In the genomic region with DNA sequence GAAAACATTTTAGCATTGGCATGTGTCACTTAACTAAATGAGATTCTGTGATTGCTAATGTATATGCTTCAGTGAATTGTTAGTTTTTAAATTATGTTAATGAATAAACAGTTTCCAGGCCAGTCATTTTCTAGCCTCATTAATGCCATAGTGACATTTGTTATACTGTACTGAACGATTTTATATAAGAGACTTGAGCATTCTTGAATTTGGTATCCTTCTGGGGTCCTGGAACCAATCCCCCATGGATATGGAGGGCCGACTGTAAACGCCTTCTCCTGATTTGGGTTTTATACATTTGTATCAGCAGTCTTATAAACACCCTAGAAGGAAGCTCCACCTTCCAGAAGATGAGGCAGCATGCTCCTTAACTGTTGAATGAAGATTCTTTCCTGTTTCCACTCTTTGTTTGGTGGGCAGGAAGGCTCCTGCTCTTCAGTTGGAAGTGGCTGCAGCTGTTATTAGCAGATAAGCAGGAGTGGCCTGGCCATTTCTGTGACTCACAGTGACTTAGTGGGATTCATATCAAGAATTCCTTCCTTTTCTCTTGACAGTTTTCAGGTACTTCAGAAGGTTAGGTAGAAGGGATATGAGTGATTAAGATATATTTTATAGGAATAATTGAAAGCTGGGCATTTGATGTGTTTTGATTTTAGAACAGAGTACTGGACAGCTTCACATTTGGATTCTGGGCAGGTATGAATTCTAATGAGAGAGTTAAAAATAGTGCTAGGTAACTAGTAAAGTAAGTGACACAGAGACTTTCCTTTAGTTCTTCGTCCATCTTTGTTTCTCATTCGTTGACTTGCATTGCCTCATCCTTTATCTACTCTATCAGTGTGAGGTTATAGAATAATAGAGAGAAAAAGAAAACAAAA, we compare ENCODE assay signal across 1 cellular context.
TF ChIP-seq lines count a peak whose summit lies in the region.

No MANE protein-coding gene starts in this region.

TF ChIP-seq in K562, 482 proteins besides CTCF, POLR2A, EP300 and RAD21 (continued from another document and continues in another):
- TF ChIP-seq, protein P1, sequence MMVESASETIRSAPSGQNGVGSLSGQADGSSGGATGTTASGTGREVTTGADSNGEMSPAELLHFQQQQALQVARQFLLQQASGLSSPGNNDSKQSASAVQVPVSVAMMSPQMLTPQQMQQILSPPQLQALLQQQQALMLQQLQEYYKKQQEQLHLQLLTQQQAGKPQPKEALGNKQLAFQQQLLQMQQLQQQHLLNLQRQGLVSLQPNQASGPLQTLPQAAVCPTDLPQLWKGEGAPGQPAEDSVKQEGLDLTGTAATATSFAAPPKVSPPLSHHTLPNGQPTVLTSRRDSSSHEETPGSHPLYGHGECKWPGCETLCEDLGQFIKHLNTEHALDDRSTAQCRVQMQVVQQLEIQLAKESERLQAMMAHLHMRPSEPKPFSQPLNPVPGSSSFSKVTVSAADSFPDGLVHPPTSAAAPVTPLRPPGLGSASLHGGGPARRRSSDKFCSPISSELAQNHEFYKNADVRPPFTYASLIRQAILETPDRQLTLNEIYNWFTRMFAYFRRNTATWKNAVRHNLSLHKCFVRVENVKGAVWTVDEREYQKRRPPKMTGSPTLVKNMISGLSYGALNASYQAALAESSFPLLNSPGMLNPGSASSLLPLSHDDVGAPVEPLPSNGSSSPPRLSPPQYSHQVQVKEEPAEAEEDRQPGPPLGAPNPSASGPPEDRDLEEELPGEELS (CRISPR knock-in tag; IDR thresholded peaks at IDR 0.05; ENCODE audit: borderline replicate concordance) = no peak
- TF ChIP-seq HDAC8 (tag; IDR thresholded peaks at IDR 0.05) = no peak
- no peak for TF ChIP-seq RFX1 (IDR thresholded peaks at IDR 0.05)
- peak in 1 of 2 experiments; percentile 70; a peak in 1 of 4 replicates for TF ChIP-seq TBL1XR1 (IDR thresholded peaks at IDR 0.05; ENCODE audit: low read length in 2 of 2)
- TF ChIP-seq, protein P2, sequence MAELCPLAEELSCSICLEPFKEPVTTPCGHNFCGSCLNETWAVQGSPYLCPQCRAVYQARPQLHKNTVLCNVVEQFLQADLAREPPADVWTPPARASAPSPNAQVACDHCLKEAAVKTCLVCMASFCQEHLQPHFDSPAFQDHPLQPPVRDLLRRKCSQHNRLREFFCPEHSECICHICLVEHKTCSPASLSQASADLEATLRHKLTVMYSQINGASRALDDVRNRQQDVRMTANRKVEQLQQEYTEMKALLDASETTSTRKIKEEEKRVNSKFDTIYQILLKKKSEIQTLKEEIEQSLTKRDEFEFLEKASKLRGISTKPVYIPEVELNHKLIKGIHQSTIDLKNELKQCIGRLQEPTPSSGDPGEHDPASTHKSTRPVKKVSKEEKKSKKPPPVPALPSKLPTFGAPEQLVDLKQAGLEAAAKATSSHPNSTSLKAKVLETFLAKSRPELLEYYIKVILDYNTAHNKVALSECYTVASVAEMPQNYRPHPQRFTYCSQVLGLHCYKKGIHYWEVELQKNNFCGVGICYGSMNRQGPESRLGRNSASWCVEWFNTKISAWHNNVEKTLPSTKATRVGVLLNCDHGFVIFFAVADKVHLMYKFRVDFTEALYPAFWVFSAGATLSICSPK (IDR thresholded peaks at IDR 0.05; ENCODE audit: borderline replicate concordance) = no peak
- TF ChIP-seq CHD2 (IDR thresholded peaks at IDR 0.05; ENCODE audit: low read depth, low read length) = no peak
- no peak for TF ChIP-seq ZNF143 (CRISPR knock-in tag; IDR thresholded peaks at IDR 0.05)
- no peak for TF ChIP-seq ZNF408 (CRISPR knock-in tag; IDR thresholded peaks at IDR 0.05; ENCODE audit: low read depth)
- peak; percentile 92 for TF ChIP-seq PML (IDR thresholded peaks at IDR 0.05; ENCODE audit: low read length)
- no peak for TF ChIP-seq BCL6 (CRISPR knock-in tag; IDR thresholded peaks at IDR 0.05)
- TF ChIP-seq, protein P3, sequence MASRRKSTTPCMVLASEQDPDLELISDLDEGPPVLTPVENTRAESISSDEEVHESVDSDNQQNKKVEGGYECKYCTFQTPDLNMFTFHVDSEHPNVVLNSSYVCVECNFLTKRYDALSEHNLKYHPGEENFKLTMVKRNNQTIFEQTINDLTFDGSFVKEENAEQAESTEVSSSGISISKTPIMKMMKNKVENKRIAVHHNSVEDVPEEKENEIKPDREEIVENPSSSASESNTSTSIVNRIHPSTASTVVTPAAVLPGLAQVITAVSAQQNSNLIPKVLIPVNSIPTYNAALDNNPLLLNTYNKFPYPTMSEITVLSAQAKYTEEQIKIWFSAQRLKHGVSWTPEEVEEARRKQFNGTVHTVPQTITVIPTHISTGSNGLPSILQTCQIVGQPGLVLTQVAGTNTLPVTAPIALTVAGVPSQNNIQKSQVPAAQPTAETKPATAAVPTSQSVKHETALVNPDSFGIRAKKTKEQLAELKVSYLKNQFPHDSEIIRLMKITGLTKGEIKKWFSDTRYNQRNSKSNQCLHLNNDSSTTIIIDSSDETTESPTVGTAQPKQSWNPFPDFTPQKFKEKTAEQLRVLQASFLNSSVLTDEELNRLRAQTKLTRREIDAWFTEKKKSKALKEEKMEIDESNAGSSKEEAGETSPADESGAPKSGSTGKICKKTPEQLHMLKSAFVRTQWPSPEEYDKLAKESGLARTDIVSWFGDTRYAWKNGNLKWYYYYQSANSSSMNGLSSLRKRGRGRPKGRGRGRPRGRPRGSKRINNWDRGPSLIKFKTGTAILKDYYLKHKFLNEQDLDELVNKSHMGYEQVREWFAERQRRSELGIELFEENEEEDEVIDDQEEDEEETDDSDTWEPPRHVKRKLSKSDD (conservative IDR thresholded peaks at IDR 0.05; ENCODE audit: low read length) = no peak
- no peak for TF ChIP-seq SLC30A9 (CRISPR knock-in tag; IDR thresholded peaks at IDR 0.05)
- no peak for TF ChIP-seq NR2F6 (CRISPR knock-in tag; IDR thresholded peaks at IDR 0.05)
- TF ChIP-seq BMI1 (IDR thresholded peaks at IDR 0.05; ENCODE audit: low read length) = no peak
- TF ChIP-seq ZNF224 (CRISPR knock-in tag; IDR thresholded peaks at IDR 0.05) = no peak
- TF ChIP-seq, protein P4, sequence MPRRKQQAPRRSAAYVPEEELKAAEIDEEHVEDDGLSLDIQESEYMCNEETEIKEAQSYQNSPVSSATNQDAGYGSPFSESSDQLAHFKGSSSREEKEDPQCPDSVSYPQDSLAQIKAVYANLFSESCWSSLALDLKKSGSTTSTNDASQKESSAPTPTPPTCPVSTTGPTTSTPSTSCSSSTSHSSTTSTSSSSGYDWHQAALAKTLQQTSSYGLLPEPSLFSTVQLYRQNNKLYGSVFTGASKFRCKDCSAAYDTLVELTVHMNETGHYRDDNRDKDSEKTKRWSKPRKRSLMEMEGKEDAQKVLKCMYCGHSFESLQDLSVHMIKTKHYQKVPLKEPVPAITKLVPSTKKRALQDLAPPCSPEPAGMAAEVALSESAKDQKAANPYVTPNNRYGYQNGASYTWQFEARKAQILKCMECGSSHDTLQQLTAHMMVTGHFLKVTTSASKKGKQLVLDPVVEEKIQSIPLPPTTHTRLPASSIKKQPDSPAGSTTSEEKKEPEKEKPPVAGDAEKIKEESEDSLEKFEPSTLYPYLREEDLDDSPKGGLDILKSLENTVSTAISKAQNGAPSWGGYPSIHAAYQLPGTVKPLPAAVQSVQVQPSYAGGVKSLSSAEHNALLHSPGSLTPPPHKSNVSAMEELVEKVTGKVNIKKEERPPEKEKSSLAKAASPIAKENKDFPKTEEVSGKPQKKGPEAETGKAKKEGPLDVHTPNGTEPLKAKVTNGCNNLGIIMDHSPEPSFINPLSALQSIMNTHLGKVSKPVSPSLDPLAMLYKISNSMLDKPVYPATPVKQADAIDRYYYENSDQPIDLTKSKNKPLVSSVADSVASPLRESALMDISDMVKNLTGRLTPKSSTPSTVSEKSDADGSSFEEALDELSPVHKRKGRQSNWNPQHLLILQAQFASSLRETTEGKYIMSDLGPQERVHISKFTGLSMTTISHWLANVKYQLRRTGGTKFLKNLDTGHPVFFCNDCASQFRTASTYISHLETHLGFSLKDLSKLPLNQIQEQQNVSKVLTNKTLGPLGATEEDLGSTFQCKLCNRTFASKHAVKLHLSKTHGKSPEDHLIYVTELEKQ (CRISPR knock-in tag; IDR thresholded peaks at IDR 0.05) = no peak
- TF ChIP-seq GTF2F1 (IDR thresholded peaks at IDR 0.05; ENCODE audit: low read depth, low read length) = no peak
- TF ChIP-seq, protein P5, sequence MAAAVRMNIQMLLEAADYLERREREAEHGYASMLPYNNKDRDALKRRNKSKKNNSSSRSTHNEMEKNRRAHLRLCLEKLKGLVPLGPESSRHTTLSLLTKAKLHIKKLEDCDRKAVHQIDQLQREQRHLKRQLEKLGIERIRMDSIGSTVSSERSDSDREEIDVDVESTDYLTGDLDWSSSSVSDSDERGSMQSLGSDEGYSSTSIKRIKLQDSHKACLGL (CRISPR knock-in tag; IDR thresholded peaks at IDR 0.05; ENCODE audit: borderline replicate concordance, poor library complexity, severe bottlenecking) = no peak
- TF ChIP-seq, protein P6, sequence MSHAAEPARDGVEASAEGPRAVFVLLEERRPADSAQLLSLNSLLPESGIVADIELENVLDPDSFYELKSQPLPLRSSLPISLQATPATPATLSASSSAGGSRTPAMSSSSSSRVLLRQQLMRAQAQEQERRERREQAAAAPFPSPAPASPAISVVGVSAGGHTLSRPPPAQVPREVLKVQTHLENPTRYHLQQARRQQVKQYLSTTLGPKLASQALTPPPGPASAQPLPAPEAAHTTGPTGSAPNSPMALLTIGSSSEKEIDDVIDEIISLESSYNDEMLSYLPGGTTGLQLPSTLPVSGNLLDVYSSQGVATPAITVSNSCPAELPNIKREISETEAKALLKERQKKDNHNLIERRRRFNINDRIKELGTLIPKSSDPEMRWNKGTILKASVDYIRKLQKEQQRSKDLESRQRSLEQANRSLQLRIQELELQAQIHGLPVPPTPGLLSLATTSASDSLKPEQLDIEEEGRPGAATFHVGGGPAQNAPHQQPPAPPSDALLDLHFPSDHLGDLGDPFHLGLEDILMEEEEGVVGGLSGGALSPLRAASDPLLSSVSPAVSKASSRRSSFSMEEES (CRISPR knock-in tag; IDR thresholded peaks at IDR 0.05) = no peak
- TF ChIP-seq CREBBP (IDR thresholded peaks at IDR 0.05; ENCODE audit: low read depth, low read length) = no peak
- TF ChIP-seq RBBP5 (IDR thresholded peaks at IDR 0.05; ENCODE audit: borderline replicate concordance, insufficient read depth, low read length, poor library complexity, severe bottlenecking) = no peak
- peak; percentile 62 for TF ChIP-seq POLR2H (tag; IDR thresholded peaks at IDR 0.05; ENCODE audit: low read depth)
- peak; percentile 89 for TF ChIP-seq CTBP1 (IDR thresholded peaks at IDR 0.05; ENCODE audit: borderline replicate concordance)
- no peak for TF ChIP-seq RFX5 (IDR thresholded peaks at IDR 0.05; ENCODE audit: low read depth, low read length)
- TF ChIP-seq PHB (CRISPR knock-in tag; IDR thresholded peaks at IDR 0.05) = no peak
- no peak for TF ChIP-seq TSC22D4 (tag; IDR thresholded peaks at IDR 0.05)
- no peak for TF ChIP-seq ZNF253 (CRISPR knock-in tag; conservative IDR thresholded peaks at IDR 0.05)
- TF ChIP-seq, protein P7, sequence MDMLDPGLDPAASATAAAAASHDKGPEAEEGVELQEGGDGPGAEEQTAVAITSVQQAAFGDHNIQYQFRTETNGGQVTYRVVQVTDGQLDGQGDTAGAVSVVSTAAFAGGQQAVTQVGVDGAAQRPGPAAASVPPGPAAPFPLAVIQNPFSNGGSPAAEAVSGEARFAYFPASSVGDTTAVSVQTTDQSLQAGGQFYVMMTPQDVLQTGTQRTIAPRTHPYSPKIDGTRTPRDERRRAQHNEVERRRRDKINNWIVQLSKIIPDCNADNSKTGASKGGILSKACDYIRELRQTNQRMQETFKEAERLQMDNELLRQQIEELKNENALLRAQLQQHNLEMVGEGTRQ (CRISPR knock-in tag; IDR thresholded peaks at IDR 0.05) = no peak
- no peak for TF ChIP-seq HLTF (IDR thresholded peaks at IDR 0.05)
- TF ChIP-seq ZNF174 (CRISPR knock-in tag; IDR thresholded peaks at IDR 0.05) = no peak
- no peak for TF ChIP-seq RBM17 (IDR thresholded peaks at IDR 0.05; ENCODE audit: borderline replicate concordance, low read depth, low read length)
- no peak for TF ChIP-seq ETS2 (tag; IDR thresholded peaks at IDR 0.05; ENCODE audit: borderline replicate concordance, poor library complexity, severe bottlenecking)
- TF ChIP-seq ZNF165 (CRISPR knock-in tag; IDR thresholded peaks at IDR 0.05; ENCODE audit: borderline replicate concordance) = no peak
- no peak for TF ChIP-seq PRPF4 (IDR thresholded peaks at IDR 0.05; ENCODE audit: insufficient read depth, low read depth, low read length, poor library complexity, severe bottlenecking)
- no peak for TF ChIP-seq XRCC3 (IDR thresholded peaks at IDR 0.05)
- TF ChIP-seq, protein P8, sequence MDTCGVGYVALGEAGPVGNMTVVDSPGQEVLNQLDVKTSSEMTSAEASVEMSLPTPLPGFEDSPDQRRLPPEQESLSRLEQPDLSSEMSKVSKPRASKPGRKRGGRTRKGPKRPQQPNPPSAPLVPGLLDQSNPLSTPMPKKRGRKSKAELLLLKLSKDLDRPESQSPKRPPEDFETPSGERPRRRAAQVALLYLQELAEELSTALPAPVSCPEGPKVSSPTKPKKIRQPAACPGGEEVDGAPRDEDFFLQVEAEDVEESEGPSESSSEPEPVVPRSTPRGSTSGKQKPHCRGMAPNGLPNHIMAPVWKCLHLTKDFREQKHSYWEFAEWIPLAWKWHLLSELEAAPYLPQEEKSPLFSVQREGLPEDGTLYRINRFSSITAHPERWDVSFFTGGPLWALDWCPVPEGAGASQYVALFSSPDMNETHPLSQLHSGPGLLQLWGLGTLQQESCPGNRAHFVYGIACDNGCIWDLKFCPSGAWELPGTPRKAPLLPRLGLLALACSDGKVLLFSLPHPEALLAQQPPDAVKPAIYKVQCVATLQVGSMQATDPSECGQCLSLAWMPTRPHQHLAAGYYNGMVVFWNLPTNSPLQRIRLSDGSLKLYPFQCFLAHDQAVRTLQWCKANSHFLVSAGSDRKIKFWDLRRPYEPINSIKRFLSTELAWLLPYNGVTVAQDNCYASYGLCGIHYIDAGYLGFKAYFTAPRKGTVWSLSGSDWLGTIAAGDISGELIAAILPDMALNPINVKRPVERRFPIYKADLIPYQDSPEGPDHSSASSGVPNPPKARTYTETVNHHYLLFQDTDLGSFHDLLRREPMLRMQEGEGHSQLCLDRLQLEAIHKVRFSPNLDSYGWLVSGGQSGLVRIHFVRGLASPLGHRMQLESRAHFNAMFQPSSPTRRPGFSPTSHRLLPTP (IDR thresholded peaks at IDR 0.05; ENCODE audit: borderline replicate concordance, extremely low read depth, insufficient read length) = no peak
- TF ChIP-seq, protein P9, sequence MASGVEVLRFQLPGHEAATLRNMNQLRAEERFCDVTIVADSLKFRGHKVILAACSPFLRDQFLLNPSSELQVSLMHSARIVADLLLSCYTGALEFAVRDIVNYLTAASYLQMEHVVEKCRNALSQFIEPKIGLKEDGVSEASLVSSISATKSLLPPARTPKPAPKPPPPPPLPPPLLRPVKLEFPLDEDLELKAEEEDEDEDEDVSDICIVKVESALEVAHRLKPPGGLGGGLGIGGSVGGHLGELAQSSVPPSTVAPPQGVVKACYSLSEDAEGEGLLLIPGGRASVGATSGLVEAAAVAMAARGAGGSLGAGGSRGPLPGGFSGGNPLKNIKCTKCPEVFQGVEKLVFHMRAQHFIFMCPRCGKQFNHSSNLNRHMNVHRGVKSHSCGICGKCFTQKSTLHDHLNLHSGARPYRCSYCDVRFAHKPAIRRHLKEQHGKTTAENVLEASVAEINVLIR (CRISPR knock-in tag; IDR thresholded peaks at IDR 0.05) = no peak
- TF ChIP-seq ZNF347 (CRISPR knock-in tag; IDR thresholded peaks at IDR 0.05; ENCODE audit: low read depth) = no peak
- peak; percentile 65; the same call in 1 of the 2 replicates for TF ChIP-seq HDAC2 (IDR thresholded peaks at IDR 0.05)
- peak; percentile 83 for TF ChIP-seq GATA2 (CRISPR knock-in tag; IDR thresholded peaks at IDR 0.05)
- peak; percentile 46 for TF ChIP-seq NFIC (IDR thresholded peaks at IDR 0.05)
- peak; percentile 66 for TF ChIP-seq SMAD1 (IDR thresholded peaks at IDR 0.05; ENCODE audit: low read depth, low read length, partially characterized antibody)
